Comparison of ENCODE assay signal across 1 cellular context in the genomic region with DNA sequence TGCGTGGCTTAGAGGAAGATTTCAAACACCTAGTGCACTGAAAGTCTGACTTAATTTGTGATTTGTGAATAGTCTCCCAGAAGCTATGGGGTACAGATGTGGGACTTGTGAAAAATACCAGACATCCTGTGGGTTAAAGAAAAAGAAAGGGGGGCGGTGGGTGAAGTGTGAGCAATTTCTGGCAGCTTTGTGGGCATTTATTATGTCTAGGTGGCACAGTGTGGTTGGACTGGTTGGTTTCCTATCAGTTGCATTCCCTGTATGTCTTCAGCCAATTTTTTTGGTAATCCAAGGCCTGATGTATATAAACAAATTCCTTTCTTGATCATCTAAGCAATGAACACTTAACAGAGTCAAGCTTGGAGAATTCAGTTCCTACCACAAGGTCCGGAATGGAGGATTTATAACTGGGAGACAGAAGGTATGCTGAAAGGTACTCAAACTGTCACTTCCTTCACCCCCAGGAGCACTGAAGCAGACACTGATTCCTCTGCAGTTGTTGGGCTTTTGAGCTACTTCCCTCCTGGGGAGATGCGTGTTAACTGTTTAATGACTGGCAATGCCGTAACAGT.
TF ChIP-seq lines count a peak whose summit lies in the region.

No MANE protein-coding gene starts in this region.

TF ChIP-seq in SK-N-SH treated with all-trans-retinoic acid at 6 μM for 48 hours, 23 proteins besides CTCF, POLR2A, EP300 and RAD21 (continued from another document):
- TF ChIP-seq, protein P1, sequence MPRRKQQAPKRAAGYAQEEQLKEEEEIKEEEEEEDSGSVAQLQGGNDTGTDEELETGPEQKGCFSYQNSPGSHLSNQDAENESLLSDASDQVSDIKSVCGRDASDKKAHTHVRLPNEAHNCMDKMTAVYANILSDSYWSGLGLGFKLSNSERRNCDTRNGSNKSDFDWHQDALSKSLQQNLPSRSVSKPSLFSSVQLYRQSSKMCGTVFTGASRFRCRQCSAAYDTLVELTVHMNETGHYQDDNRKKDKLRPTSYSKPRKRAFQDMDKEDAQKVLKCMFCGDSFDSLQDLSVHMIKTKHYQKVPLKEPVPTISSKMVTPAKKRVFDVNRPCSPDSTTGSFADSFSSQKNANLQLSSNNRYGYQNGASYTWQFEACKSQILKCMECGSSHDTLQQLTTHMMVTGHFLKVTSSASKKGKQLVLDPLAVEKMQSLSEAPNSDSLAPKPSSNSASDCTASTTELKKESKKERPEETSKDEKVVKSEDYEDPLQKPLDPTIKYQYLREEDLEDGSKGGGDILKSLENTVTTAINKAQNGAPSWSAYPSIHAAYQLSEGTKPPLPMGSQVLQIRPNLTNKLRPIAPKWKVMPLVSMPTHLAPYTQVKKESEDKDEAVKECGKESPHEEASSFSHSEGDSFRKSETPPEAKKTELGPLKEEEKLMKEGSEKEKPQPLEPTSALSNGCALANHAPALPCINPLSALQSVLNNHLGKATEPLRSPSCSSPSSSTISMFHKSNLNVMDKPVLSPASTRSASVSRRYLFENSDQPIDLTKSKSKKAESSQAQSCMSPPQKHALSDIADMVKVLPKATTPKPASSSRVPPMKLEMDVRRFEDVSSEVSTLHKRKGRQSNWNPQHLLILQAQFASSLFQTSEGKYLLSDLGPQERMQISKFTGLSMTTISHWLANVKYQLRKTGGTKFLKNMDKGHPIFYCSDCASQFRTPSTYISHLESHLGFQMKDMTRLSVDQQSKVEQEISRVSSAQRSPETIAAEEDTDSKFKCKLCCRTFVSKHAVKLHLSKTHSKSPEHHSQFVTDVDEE (CRISPR knock-in tag; IDR thresholded peaks at IDR 0.05): no peak
- TF ChIP-seq, protein P2, sequence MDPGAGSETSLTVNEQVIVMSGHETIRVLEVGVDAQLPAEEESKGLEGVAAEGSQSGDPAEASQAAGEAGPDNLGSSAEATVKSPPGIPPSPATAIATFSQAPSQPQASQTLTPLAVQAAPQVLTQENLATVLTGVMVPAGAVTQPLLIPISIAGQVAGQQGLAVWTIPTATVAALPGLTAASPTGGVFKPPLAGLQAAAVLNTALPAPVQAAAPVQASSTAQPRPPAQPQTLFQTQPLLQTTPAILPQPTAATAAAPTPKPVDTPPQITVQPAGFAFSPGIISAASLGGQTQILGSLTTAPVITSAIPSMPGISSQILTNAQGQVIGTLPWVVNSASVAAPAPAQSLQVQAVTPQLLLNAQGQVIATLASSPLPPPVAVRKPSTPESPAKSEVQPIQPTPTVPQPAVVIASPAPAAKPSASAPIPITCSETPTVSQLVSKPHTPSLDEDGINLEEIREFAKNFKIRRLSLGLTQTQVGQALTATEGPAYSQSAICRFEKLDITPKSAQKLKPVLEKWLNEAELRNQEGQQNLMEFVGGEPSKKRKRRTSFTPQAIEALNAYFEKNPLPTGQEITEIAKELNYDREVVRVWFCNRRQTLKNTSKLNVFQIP (CRISPR knock-in tag; IDR thresholded peaks at IDR 0.05; ENCODE audit: borderline replicate concordance, low read depth): no peak
- TF ChIP-seq BACH2 (CRISPR knock-in tag; IDR thresholded peaks at IDR 0.05; ENCODE audit: borderline replicate concordance) (no peak), ZC3H10 (CRISPR knock-in tag; IDR thresholded peaks at IDR 0.05) (no peak), ZFP3 (CRISPR knock-in tag; IDR thresholded peaks at IDR 0.05) (no peak), PPARA (CRISPR knock-in tag; IDR thresholded peaks at IDR 0.05; ENCODE audit: borderline replicate concordance) (no peak), RARB (CRISPR knock-in tag; IDR thresholded peaks at IDR 0.05) (no peak), CSDC2 (CRISPR knock-in tag; IDR thresholded peaks at IDR 0.05) (no peak), GLIS3 (CRISPR knock-in tag; IDR thresholded peaks at IDR 0.05) (no peak)
